Comparison of ENCODE assay signal across 1 cellular context in the genomic region with DNA sequence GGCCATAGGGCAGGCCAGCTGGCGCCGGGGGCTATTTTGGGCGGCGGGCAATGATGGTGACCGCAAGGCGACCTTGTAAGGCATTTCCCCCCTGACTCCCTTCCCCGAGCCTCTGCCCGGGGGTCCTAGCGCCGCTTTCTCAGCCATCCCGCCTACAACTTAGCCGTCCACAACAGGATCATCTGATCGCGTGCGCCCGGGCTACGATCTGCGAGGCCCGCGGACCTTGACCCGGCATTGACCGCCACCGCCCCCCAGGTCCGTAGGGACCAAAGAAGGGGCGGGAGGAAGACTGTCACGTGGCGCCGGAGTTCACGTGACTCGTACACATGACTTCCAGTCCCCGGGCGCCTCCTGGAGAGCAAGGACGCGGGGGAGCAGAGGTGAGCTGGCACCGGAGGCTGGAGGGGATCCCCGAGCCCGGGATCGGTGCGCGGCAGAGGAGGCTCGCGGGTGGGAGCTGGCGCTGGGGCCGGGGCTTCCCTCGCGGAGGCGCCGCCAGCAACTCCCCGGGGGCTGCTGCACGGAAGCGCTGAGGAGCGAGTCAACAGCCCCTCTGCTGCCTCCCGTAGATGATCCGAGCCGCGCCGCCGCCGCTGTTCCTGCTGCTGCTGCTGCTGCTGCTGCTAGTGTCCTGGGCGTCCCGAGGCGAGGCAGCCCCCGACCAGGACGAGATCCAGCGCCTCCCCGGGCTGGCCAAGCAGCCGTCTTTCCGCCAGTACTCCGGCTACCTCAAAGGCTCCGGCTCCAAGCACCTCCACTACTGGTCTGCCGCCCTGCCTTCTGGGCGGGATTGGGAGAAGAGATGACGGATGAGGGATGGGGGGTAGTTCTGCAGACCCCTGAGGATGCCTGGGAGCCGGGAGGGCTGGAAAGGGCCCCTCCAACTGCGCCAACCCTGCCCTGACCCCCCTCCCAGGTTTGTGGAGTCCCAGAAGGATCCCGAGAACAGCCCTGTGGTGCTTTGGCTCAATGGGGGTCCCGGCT.
TF ChIP-seq lines count a peak whose summit lies in the region.

A gene (plus strand): TSS at position 339 of the 987 bp plus-strand sequence. CDS start 234 bp downstream, at position 573.
A gene with protein sequence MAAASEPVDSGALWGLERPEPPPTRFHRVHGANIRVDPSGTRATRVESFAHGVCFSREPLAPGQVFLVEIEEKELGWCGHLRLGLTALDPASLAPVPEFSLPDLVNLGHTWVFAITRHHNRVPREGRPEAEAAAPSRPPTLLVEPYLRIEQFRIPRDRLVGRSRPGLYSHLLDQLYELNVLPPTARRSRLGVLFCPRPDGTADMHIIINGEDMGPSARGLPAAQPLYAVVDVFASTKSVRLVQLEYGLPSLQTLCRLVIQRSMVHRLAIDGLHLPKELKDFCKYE (minus strand): TSS at position 212 of the 987 bp plus-strand sequence. CDS start 217 bp downstream, outside the sequence.

TF ChIP-seq in HepG2, 621 proteins besides CTCF, POLR2A, EP300 and RAD21 (continued from another document and continues in another):
- TF ChIP-seq, protein P1, sequence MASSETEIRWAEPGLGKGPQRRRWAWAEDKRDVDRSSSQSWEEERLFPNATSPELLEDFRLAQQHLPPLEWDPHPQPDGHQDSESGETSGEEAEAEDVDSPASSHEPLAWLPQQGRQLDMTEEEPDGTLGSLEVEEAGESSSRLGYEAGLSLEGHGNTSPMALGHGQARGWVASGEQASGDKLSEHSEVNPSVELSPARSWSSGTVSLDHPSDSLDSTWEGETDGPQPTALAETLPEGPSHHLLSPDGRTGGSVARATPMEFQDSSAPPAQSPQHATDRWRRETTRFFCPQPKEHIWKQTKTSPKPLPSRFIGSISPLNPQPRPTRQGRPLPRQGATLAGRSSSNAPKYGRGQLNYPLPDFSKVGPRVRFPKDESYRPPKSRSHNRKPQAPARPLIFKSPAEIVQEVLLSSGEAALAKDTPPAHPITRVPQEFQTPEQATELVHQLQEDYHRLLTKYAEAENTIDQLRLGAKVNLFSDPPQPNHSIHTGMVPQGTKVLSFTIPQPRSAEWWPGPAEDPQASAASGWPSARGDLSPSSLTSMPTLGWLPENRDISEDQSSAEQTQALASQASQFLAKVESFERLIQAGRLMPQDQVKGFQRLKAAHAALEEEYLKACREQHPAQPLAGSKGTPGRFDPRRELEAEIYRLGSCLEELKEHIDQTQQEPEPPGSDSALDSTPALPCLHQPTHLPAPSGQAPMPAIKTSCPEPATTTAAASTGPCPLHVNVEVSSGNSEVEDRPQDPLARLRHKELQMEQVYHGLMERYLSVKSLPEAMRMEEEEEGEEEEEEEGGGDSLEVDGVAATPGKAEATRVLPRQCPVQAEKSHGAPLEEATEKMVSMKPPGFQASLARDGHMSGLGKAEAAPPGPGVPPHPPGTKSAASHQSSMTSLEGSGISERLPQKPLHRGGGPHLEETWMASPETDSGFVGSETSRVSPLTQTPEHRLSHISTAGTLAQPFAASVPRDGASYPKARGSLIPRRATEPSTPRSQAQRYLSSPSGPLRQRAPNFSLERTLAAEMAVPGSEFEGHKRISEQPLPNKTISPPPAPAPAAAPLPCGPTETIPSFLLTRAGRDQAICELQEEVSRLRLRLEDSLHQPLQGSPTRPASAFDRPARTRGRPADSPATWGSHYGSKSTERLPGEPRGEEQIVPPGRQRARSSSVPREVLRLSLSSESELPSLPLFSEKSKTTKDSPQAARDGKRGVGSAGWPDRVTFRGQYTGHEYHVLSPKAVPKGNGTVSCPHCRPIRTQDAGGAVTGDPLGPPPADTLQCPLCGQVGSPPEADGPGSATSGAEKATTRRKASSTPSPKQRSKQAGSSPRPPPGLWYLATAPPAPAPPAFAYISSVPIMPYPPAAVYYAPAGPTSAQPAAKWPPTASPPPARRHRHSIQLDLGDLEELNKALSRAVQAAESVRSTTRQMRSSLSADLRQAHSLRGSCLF (CRISPR knock-in tag; IDR thresholded peaks at IDR 0.05; ENCODE audit: borderline replicate concordance), result peak; percentile 89; the same call in 1 of the 2 replicates
- TF ChIP-seq ISX (CRISPR knock-in tag; conservative IDR thresholded peaks at IDR 0.05) (0 out of 2 replicates have a peak, but pooled peaks have one; percentile 19), ZNF777 (CRISPR knock-in tag; IDR thresholded peaks at IDR 0.05) (peak; percentile 80), SPEN (CRISPR knock-in tag; IDR thresholded peaks at IDR 0.05; ENCODE audit: low read depth) (peak; percentile 100), MTA3 (CRISPR knock-in tag; IDR thresholded peaks at IDR 0.05) (peak; percentile 46; the same call in 1 of the 2 replicates), RNF2 (conservative IDR thresholded peaks at IDR 0.05; ENCODE audit: low read depth) (peak; percentile 97), ZNF747 (CRISPR knock-in tag; IDR thresholded peaks at IDR 0.05; ENCODE audit: borderline replicate concordance) (peak; percentile 100), ZNF101 (CRISPR knock-in tag; IDR thresholded peaks at IDR 0.05; ENCODE audit: borderline replicate concordance, low read depth) (peak; percentile 75; the same call in 1 of the 2 replicates), HNRNPL (IDR thresholded peaks at IDR 0.05; ENCODE audit: low read depth, low read length) (peak; percentile 87), ZFP37 (CRISPR knock-in tag; IDR thresholded peaks at IDR 0.05; ENCODE audit: borderline replicate concordance) (peak; percentile 94), CREB1 (IDR thresholded peaks at IDR 0.05) (peak; percentile 78), CREB1 (CRISPR knock-in tag; IDR thresholded peaks at IDR 0.05) (peak; percentile 49; the same call in 1 of the 2 replicates), ZNF251 (CRISPR knock-in tag; IDR thresholded peaks at IDR 0.05) (peak; percentile 96; the same call in 1 of the 2 replicates), ZMYM3 (CRISPR knock-in tag; IDR thresholded peaks at IDR 0.05) (peak; percentile 98), ETV5 (CRISPR knock-in tag; IDR thresholded peaks at IDR 0.05; ENCODE audit: borderline replicate concordance) (peak; percentile 91), BRD4 (CRISPR knock-in tag; IDR thresholded peaks at IDR 0.05) (peak; percentile 99), ZNF841 (CRISPR knock-in tag; IDR thresholded peaks at IDR 0.05; ENCODE audit: borderline replicate concordance) (peak; percentile 95), YEATS2 (CRISPR knock-in tag; IDR thresholded peaks at IDR 0.05; ENCODE audit: borderline replicate concordance) (peak; percentile 100), SRY (CRISPR knock-in tag; IDR thresholded peaks at IDR 0.05) (peak; percentile 97), ZNF652 (CRISPR knock-in tag; IDR thresholded peaks at IDR 0.05; ENCODE audit: borderline replicate concordance, low read depth) (peak; percentile 41; the same call in 1 of the 2 replicates), ZNF331 (CRISPR knock-in tag; IDR thresholded peaks at IDR 0.05) (peak; percentile 98), HNF4G (IDR thresholded peaks at IDR 0.05; ENCODE audit: borderline replicate concordance, low read depth, low read length) (peak; percentile 97), HNF4G (CRISPR knock-in tag; IDR thresholded peaks at IDR 0.05; ENCODE audit: borderline replicate concordance, low read depth) (peak; percentile 99), NFKB2 (CRISPR knock-in tag; IDR thresholded peaks at IDR 0.05; ENCODE audit: borderline replicate concordance) (peak; percentile 99; the same call in 1 of the 2 replicates), ZNF616 (CRISPR knock-in tag; IDR thresholded peaks at IDR 0.05; ENCODE audit: low read depth) (peak; percentile 73; the same call in 1 of the 2 replicates), ZFP1 (CRISPR knock-in tag; IDR thresholded peaks at IDR 0.05) (peak; percentile 98), ZNF333 (CRISPR knock-in tag; IDR thresholded peaks at IDR 0.05; ENCODE audit: borderline replicate concordance) (peak; percentile 94; the same call in 1 of the 2 replicates), ZFP82 (CRISPR knock-in tag; IDR thresholded peaks at IDR 0.05; ENCODE audit: borderline replicate concordance) (no peak), PAF1 (CRISPR knock-in tag; IDR thresholded peaks at IDR 0.05) (no peak), NRL (CRISPR knock-in tag; IDR thresholded peaks at IDR 0.05; ENCODE audit: borderline replicate concordance) (peak; percentile 90; the same call in 1 of the 2 replicates)
- TF ChIP-seq, protein P2, sequence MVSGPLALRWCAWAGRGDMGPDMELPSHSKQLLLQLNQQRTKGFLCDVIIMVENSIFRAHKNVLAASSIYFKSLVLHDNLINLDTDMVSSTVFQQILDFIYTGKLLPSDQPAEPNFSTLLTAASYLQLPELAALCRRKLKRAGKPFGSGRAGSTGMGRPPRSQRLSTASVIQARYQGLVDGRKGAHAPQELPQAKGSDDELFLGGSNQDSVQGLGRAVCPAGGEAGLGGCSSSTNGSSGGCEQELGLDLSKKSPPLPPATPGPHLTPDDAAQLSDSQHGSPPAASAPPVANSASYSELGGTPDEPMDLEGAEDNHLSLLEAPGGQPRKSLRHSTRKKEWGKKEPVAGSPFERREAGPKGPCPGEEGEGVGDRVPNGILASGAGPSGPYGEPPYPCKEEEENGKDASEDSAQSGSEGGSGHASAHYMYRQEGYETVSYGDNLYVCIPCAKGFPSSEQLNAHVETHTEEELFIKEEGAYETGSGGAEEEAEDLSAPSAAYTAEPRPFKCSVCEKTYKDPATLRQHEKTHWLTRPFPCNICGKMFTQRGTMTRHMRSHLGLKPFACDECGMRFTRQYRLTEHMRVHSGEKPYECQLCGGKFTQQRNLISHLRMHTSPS (CRISPR knock-in tag; IDR thresholded peaks at IDR 0.05; ENCODE audit: low read depth), result peak; percentile 68
- TF ChIP-seq, protein P3, sequence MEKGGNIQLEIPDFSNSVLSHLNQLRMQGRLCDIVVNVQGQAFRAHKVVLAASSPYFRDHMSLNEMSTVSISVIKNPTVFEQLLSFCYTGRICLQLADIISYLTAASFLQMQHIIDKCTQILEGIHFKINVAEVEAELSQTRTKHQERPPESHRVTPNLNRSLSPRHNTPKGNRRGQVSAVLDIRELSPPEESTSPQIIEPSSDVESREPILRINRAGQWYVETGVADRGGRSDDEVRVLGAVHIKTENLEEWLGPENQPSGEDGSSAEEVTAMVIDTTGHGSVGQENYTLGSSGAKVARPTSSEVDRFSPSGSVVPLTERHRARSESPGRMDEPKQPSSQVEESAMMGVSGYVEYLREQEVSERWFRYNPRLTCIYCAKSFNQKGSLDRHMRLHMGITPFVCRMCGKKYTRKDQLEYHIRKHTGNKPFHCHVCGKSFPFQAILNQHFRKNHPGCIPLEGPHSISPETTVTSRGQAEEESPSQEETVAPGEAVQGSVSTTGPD (CRISPR knock-in tag; IDR thresholded peaks at IDR 0.05), result peak; percentile 26
- TF ChIP-seq, protein P4, sequence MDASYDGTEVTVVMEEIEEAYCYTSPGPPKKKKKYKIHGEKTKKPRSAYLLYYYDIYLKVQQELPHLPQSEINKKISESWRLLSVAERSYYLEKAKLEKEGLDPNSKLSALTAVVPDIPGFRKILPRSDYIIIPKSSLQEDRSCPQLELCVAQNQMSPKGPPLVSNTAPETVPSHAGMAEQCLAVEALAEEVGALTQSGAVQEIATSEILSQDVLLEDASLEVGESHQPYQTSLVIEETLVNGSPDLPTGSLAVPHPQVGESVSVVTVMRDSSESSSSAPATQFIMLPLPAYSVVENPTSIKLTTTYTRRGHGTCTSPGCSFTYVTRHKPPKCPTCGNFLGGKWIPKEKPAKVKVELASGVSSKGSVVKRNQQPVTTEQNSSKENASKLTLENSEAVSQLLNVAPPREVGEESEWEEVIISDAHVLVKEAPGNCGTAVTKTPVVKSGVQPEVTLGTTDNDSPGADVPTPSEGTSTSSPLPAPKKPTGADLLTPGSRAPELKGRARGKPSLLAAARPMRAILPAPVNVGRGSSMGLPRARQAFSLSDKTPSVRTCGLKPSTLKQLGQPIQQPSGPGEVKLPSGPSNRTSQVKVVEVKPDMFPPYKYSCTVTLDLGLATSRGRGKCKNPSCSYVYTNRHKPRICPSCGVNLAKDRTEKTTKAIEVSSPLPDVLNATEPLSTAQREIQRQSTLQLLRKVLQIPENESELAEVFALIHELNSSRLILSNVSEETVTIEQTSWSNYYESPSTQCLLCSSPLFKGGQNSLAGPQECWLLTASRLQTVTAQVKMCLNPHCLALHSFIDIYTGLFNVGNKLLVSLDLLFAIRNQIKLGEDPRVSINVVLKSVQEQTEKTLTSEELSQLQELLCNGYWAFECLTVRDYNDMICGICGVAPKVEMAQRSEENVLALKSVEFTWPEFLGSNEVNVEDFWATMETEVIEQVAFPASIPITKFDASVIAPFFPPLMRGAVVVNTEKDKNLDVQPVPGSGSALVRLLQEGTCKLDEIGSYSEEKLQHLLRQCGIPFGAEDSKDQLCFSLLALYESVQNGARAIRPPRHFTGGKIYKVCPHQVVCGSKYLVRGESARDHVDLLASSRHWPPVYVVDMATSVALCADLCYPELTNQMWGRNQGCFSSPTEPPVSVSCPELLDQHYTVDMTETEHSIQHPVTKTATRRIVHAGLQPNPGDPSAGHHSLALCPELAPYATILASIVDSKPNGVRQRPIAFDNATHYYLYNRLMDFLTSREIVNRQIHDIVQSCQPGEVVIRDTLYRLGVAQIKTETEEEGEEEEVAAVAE (CRISPR knock-in tag; IDR thresholded peaks at IDR 0.05; ENCODE audit: borderline replicate concordance), result peak; percentile 97
- TF ChIP-seq, protein P5, sequence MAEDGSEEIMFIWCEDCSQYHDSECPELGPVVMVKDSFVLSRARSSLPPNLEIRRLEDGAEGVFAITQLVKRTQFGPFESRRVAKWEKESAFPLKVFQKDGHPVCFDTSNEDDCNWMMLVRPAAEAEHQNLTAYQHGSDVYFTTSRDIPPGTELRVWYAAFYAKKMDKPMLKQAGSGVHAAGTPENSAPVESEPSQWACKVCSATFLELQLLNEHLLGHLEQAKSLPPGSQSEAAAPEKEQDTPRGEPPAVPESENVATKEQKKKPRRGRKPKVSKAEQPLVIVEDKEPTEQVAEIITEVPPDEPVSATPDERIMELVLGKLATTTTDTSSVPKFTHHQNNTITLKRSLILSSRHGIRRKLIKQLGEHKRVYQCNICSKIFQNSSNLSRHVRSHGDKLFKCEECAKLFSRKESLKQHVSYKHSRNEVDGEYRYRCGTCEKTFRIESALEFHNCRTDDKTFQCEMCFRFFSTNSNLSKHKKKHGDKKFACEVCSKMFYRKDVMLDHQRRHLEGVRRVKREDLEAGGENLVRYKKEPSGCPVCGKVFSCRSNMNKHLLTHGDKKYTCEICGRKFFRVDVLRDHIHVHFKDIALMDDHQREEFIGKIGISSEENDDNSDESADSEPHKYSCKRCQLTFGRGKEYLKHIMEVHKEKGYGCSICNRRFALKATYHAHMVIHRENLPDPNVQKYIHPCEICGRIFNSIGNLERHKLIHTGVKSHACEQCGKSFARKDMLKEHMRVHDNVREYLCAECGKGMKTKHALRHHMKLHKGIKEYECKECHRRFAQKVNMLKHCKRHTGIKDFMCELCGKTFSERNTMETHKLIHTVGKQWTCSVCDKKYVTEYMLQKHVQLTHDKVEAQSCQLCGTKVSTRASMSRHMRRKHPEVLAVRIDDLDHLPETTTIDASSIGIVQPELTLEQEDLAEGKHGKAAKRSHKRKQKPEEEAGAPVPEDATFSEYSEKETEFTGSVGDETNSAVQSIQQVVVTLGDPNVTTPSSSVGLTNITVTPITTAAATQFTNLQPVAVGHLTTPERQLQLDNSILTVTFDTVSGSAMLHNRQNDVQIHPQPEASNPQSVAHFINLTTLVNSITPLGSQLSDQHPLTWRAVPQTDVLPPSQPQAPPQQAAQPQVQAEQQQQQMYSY (CRISPR knock-in tag; IDR thresholded peaks at IDR 0.05), result peak; percentile 82; the same call in 1 of the 2 replicates
- TF ChIP-seq, protein P6, sequence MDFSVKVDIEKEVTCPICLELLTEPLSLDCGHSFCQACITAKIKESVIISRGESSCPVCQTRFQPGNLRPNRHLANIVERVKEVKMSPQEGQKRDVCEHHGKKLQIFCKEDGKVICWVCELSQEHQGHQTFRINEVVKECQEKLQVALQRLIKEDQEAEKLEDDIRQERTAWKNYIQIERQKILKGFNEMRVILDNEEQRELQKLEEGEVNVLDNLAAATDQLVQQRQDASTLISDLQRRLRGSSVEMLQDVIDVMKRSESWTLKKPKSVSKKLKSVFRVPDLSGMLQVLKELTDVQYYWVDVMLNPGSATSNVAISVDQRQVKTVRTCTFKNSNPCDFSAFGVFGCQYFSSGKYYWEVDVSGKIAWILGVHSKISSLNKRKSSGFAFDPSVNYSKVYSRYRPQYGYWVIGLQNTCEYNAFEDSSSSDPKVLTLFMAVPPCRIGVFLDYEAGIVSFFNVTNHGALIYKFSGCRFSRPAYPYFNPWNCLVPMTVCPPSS (IDR thresholded peaks at IDR 0.05), result no peak
